14 cellular contexts compared by ENCODE assay signal in genomic region chr13:20125129-20125782, GRCh38. TPM values are rescaled to one million over a fixed set of nuclear protein-coding genes. Genes with fewer than 3 reads are reported as not detected.
DNase-seq lines count a peak whose midpoint lies in the region; ATAC-seq and TF ChIP-seq lines count a peak whose summit lies in the region.
"Had no signal": no experiment of that assay in that cellular context is flagged by ENCODE, and none has a peak within 500 bp of the region (broad histone marks: within the 10 kb centered on the region; RNA-seq: fewer than 3 reads in every experiment).

No MANE protein-coding gene starts in this region.

- H3K9me3 ChIP-seq in breast epithelium: no peaks in the 10 kb centered on the region
- H3K9me3 ChIP-seq: Peyer's patch had no signal

- CTCF ChIA-PET in MCF 10A (lab: Yijun Ruan, JAX): no interaction called here

- ATAC-seq in HG02840 (IDR thresholded peaks at IDR 0.05; ENCODE audit: low FRiP score, unreplicated experiment): no peak

- peak; percentile 69 for DNase-seq in MCF 10A (ENCODE audit: unreplicated experiment)
- no peak for DNase-seq in breast epithelium (ENCODE audit: low spot score in 2 of 2)
- DNase-seq in fibroblast of the aortic adventitia (ENCODE audit: low read depth): peak; percentile 84
- peak in 3 of 49 donors; percentile 9 to 27 (median 12) for DNase-seq in substantia nigra (lab: John Stamatoyannopoulos, UW)
- no peak for DNase-seq in NCI-H2107 treated with DMSO at 0.1 percent for 48 hours (lab: John Stamatoyannopoulos, UW; ENCODE audit: unreplicated experiment)
- DNase-seq in NCI-H1436 treated with DMSO at 0.1 percent for 48 hours (lab: John Stamatoyannopoulos, UW): no peak
- DNase-seq: activated gamma-delta T cell treated with Interleukin-2 at 50 U/mL for 16 hours, AML-193, erythroblast, NCI-H1930 had no signal

- H3K4me1 Mint-ChIP-seq in MCF 10A (ENCODE audit: insufficient read depth, unreplicated experiment): peaks cover 12% of the 10 kb centered on the region

- H3K27me3 Mint-ChIP-seq in MCF 10A (ENCODE audit: insufficient read depth, unreplicated experiment): no peaks in the 10 kb centered on the region

- H3K27me3 ChIP-seq in breast epithelium: no peaks in the 10 kb centered on the region

- no TSS peak for BruUV-seq in MCF 10A (replicated peaks; lab: Mats Ljungman, UMichigan)

- POLR2A ChIA-PET in MCF 10A (lab: Yijun Ruan, JAX): no interaction called here

- H3K27ac Mint-ChIP-seq in MCF 10A (ENCODE audit: low read depth, unreplicated experiment): no peak overlapping the region
- H3K27ac Mint-ChIP-seq: mesothelial cell of epicardium had no signal

- H3K36me3 Mint-ChIP-seq in MCF 10A (ENCODE audit: insufficient read depth, unreplicated experiment): no peaks in the 10 kb centered on the region
- H3K36me3 Mint-ChIP-seq: mesothelial cell of epicardium had no signal

- H3K36me3 ChIP-seq in breast epithelium: no peaks in the 10 kb centered on the region
- H3K36me3 ChIP-seq: Peyer's patch had no signal

- H3K9me3 Mint-ChIP-seq in MCF 10A (ENCODE audit: unreplicated experiment): no peaks in the 10 kb centered on the region
- H3K9me3 Mint-ChIP-seq: mesothelial cell of epicardium had no signal

- TF ChIP-seq CTCF in MCF 10A (IDR thresholded peaks at IDR 0.05; ENCODE audit: unreplicated experiment): no peak
- TF ChIP-seq CTCF in breast epithelium (IDR thresholded peaks at IDR 0.05): no peak
- TF ChIP-seq CTCF in VCaP (conservative IDR thresholded peaks at IDR 0.05): no peak
- no peak for TF ChIP-seq CTCF in fibroblast of the aortic adventitia (IDR thresholded peaks at IDR 0.05; ENCODE audit: insufficient read depth, low read length)

- H3K4me1 ChIP-seq in breast epithelium: no peaks in the 10 kb centered on the region

- H3K27ac ChIP-seq in breast epithelium (no peak overlapping the region), VCaP (peak overlapping the region; percentile 29; the same call in 1 of the 2 replicates), substantia nigra (ENCODE audit: low read depth, low read length, poor library complexity, severe bottlenecking) (peak overlapping the region; percentile 72)
- H3K27ac ChIP-seq: Peyer's patch had no signal

- no peak for TF ChIP-seq POLR2A in breast epithelium (IDR thresholded peaks at IDR 0.05)

- H3K4me3 Mint-ChIP-seq in MCF 10A (ENCODE audit: unreplicated experiment): no peak overlapping the region
- H3K4me3 Mint-ChIP-seq: mesothelial cell of epicardium had no signal

- H3K4me3 ChIP-seq in breast epithelium: no peak overlapping the region
- no peak overlapping the region for H3K4me3 ChIP-seq in fibroblast of the aortic adventitia (ENCODE audit: low read depth, low read length)
- H3K4me3 ChIP-seq: Peyer's patch had no signal

- intact Hi-C loops in MCF 10A (cut with micrococcal nuclease) (no loop called here), breast epithelium (cut with DNase I; ENCODE audit: low total_unique reads) (no loop called here)

RNA-seq across cellular contexts. Expression of gene GJA3, which starts 35.6 kb away (rescaled TPM):
- total RNA-seq in MCF 10A (2022) (3.0 and 4.7 TPM in 2 replicates), breast epithelium (under 1 TPM in 1 of 3 donors, not detected in 2; 0.29 TPM), fibroblast of the aortic adventitia (ENCODE audit: low replicate concordance) (0.82 and 0.90 TPM in 2 replicates)
- total RNA-seq: Peyer's patch had no signal

Comparison
In these comparisons a context has a peak if more than half of its experiments do, and no peak if none do; other contexts are left out.
1. DNase-seq: peak in MCF 10A (single experiment) and fibroblast of the aortic adventitia (single experiment); none in breast epithelium (0 of 2), NCI-H2107 treated with DMSO at 0.1 percent for 48 hours (single experiment) and NCI-H1436 treated with DMSO at 0.1 percent for 48 hours (single experiment).
2. H3K27ac ChIP-seq: peak in VCaP (single experiment) and substantia nigra (single experiment); none in breast epithelium (0 of 2).